In the genomic region with DNA sequence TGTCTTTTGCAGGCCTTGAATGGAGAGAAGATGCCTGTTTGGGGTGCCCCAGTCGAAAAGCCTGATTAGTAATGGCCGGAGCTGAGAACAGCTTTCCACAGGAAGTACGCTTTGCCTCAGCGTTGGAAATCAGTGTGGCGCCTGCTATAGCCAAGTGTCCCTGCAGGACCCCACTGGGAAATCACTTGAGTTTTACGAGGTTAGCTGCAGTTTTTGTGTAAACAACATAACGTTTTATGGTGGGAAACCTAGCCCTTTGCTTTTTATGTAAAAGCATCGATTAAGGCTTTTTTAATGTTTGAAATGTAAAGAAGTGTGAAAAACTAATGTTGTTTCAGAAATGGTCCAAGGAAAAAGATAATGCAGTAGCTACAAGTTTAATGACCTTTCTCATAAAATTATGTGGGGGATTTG, we compare ENCODE assay signal across 28 cellular contexts.
DNase-seq lines count a peak whose midpoint lies in the region; ATAC-seq, FAIRE-seq and TF ChIP-seq lines count a peak whose summit lies in the region.
"Had no signal": no experiment of that assay in that cellular context is flagged by ENCODE, and none has a peak within 500 bp of the region (broad histone marks: within the 10 kb centered on the region; RNA-seq: fewer than 3 reads in every experiment).

No MANE protein-coding gene starts in this region.

- H3K9me3 ChIP-seq in pancreas, result no peaks in the 10 kb centered on the region
- H3K9me3 ChIP-seq: A549, gastroesophageal sphincter, MG63, spleen had no signal

- TF ChIP-seq CTCF in fibroblast of villous mesenchyme (IDR thresholded peaks at IDR 0.05; ENCODE audit: insufficient read depth, low read depth, low read length), result no peak
- TF ChIP-seq CTCF in RWPE1 (conservative IDR thresholded peaks at IDR 0.05; ENCODE audit: low read depth), result no peak
- TF ChIP-seq CTCF in pancreas (IDR thresholded peaks at IDR 0.05), result no peak

- no peaks in the 10 kb centered on the region for H3K27me3 ChIP-seq in ACC112 (ENCODE audit: insufficient read depth, low read length)
- H3K27me3 ChIP-seq in pancreas, result no peaks in the 10 kb centered on the region
- H3K27me3 ChIP-seq: brain microvascular endothelial cell, gastroesophageal sphincter, MG63 had no signal

- no peaks in the 10 kb centered on the region for H3K79me2 ChIP-seq in ACC112 (ENCODE audit: control insufficient read depth, insufficient read depth, low read length, unreplicated experiment)

- H3K4me1 ChIP-seq in ACC112 (ENCODE audit: control insufficient read depth, insufficient read depth, low read length, unreplicated experiment), result peaks cover 4% of the 10 kb centered on the region
- H3K4me1 ChIP-seq in pancreas, result no peaks in the 10 kb centered on the region
- H3K4me1 ChIP-seq: spleen had no signal

- H3K4me3 ChIP-seq in ACC112 (ENCODE audit: low read depth, low read length) (no peak overlapping the region), fibroblast of villous mesenchyme (ENCODE audit: low read depth, low read length) (no peak overlapping the region), pancreas (no peak overlapping the region)
- H3K4me3 ChIP-seq: A549, gastroesophageal sphincter, MG63, spleen had no signal

- POLR2A ChIA-PET in RWPE1 (lab: Yijun Ruan, JAX; ENCODE audit: low non-redundant PET), result no interaction called here

- H3K36me3 ChIP-seq in ACC112 (ENCODE audit: insufficient read depth, low read length), result no peaks in the 10 kb centered on the region
- H3K36me3 ChIP-seq in pancreas, result no peaks in the 10 kb centered on the region
- H3K36me3 ChIP-seq: brain microvascular endothelial cell, gastroesophageal sphincter, MG63, spleen had no signal

- CTCF ChIA-PET in RWPE1 (lab: Yijun Ruan, JAX), result interaction anchor here (0.6 to 1.9 kb wide), 5 partner anchors 11 to 298 kb away, joined by 3 to 10 read pairs (median 3); no protein-coding TSS in a partner anchor

- 66 to 69% methylated on average over 8 of the region's 8 CpGs for WGBS in pancreas, 2 donors

- H2AFZ ChIP-seq in ACC112 (ENCODE audit: low read length, unreplicated experiment), result peak overlapping the region; percentile 39

- H3K27ac ChIP-seq in ACC112 (ENCODE audit: low read depth, low read length) (no peak overlapping the region), RWPE1 (no peak overlapping the region), pancreas (no peak overlapping the region)
- H3K27ac ChIP-seq: brain microvascular endothelial cell, gastroesophageal sphincter, HL-60, KMS-11, spleen had no signal

- no peak for FAIRE-seq in pancreas (lab: Jason Lieb, UNC)
- FAIRE-seq: A549, D721Med, endothelial cell of umbilical vein, GM18507 had no signal

- ATAC-seq in pancreas, result no peak
- ATAC-seq: gastroesophageal sphincter; stimulated activated naive CD8-positive, alpha-beta T cell treated with anti-CD3 and anti-CD28 coated beads, Interleukin-15, Interleukin-2, amounts not matched to agents 100 U/mL and 50 U/mL, for 24 hours had no signal

- DNase-seq in NCI-H1417 (lab: John Stamatoyannopoulos, UW) (peak in 2 of 3 experiments; percentile 47 to 82), NCI-H1417 treated with DMSO at 0.1 percent for 48 hours (lab: John Stamatoyannopoulos, UW) (no peak), RPMI7951 (ENCODE audit: low read depth) (peak; percentile 54), fibroblast of villous mesenchyme (ENCODE audit: low read depth) (peak; percentile 79), SKM-1 (lab: John Stamatoyannopoulos, UW; ENCODE audit: unreplicated experiment) (no peak), RWPE1 (ENCODE audit: low spot score) (no peak), pancreas (no peak)
- DNase-seq: activated CD4-positive, alpha-beta T cell treated with anti-CD3 and anti-CD28 coated beads for 4 hours; activated T-cell treated with anti-CD3 and anti-CD28 coated beads for 4 hours; CD4-positive, alpha-beta T cell; left colon; MG63; NCI-H2081 treated with DMSO at 0.1 percent for 48 hours; NCI-H774; posterior cingulate gyrus; SHP77; spleen; stimulated activated CD4-positive, alpha-beta T cell treated with anti-CD3 and anti-CD28 coated beads, Interleukin-2, amount 100 ng/mL, for 24 hours; stimulated activated naive CD8-positive, alpha-beta T cell treated with anti-CD3 and anti-CD28 coated beads, Interleukin-15, Interleukin-2, amounts not matched to agents 100 U/mL and 50 U/mL, for 24 hours had no signal

- intact Hi-C loops in pancreas (cut with DNase I), result no loop called here

Comparison
In these comparisons a context has a peak if more than half of its experiments do, and no peak if none do; other contexts are left out.
1. DNase-seq: peak in NCI-H1417 (2 of 3), RPMI7951 (single experiment) and fibroblast of villous mesenchyme (single experiment); none in NCI-H1417 treated with DMSO at 0.1 percent for 48 hours (single experiment), SKM-1 (single experiment), RWPE1 (single experiment) and pancreas (0 of 6).